Comparison of ENCODE assay signal across 8 cellular contexts in genomic region chr1:246506440-246506784, GRCh38. TPM values are rescaled to one million over a fixed set of nuclear protein-coding genes. Genes with fewer than 3 reads are reported as not detected.
DNase-seq lines count a peak whose midpoint lies in the region; ATAC-seq and TF ChIP-seq lines count a peak whose summit lies in the region.

No MANE protein-coding gene starts in this region.

- ATAC-seq in GM21723 (IDR thresholded peaks at IDR 0.05; ENCODE audit: unreplicated experiment), result peak; percentile 15

- H3K4me1 ChIP-seq in CD8-positive, alpha-beta memory T cell (ENCODE audit: insufficient read depth, low read length), result peaks cover 7% of the 10 kb centered on the region
- peaks cover 0 to 16% of the 10 kb centered on the region in 2 donors for H3K4me1 ChIP-seq in mucosa of rectum (ENCODE audit: control insufficient read depth in 2 of 2, insufficient read depth in 2 of 2, low read length in 2 of 2)

- H3K27me3 Mint-ChIP-seq in CD8-positive, alpha-beta memory T cell, result no peaks in the 10 kb centered on the region

- H3K9me3 Mint-ChIP-seq in CD8-positive, alpha-beta memory T cell, result no peaks in the 10 kb centered on the region

- peak overlapping the region; percentile 46 for H3K27ac ChIP-seq in CD8-positive, alpha-beta memory T cell (ENCODE audit: low read depth, low read length)
- H3K27ac ChIP-seq in dorsolateral prefrontal cortex (peak overlapping the region in 7 of 59 donors; percentile 41 to 78 (median 73)), mucosa of rectum (ENCODE audit: low read depth in 2 of 2, low read length in 2 of 2) (no peak overlapping the region)

- H3K36me3 Mint-ChIP-seq in CD8-positive, alpha-beta memory T cell, result peaks cover 0 to 9% (median 0%) of the 10 kb centered on the region in 3 donors

- POLR2A ChIA-PET in CD8-positive, alpha-beta memory T cell (lab: Charles Lee), result interaction anchor here (0.6 to 1.3 kb wide), 2 partner anchors 59 to 1673 kb away, joined by 3 read pairs; partner anchors contain the start of genes CNST and TFB2M

- peak overlapping the region; percentile 73 to 91 (median 84) for H3K27ac Mint-ChIP-seq in CD8-positive, alpha-beta memory T cell

- no peaks in the 10 kb centered on the region for H3K36me3 ChIP-seq in CD8-positive, alpha-beta memory T cell (ENCODE audit: insufficient read depth, low read length)
- no peaks in the 10 kb centered on the region for H3K36me3 ChIP-seq in mucosa of rectum (ENCODE audit: control insufficient read depth in 2 of 2, insufficient read depth in 2 of 2, low read length in 2 of 2)

- peak in 1 of 5 donors; percentile 7 for DNase-seq in CD8-positive, alpha-beta memory T cell
- DNase-seq in NCI-H146 treated with DMSO at 0.1 percent for 48 hours (lab: John Stamatoyannopoulos, UW; ENCODE audit: unreplicated experiment) (peak; percentile 11), dorsolateral prefrontal cortex (peak in 1 of 10 donors; percentile 14), KG1 (lab: John Stamatoyannopoulos, UW) (no peak), NCI-H2029 treated with DMSO at 0.1 percent for 48 hours (lab: John Stamatoyannopoulos, UW) (no peak), NCI-H524 treated with DMSO at 0.1 percent for 48 hours (lab: John Stamatoyannopoulos, UW) (no peak)

- peak overlapping the region; percentile 90 for H3K4me3 ChIP-seq in CD8-positive, alpha-beta memory T cell (ENCODE audit: low read length)
- H3K4me3 ChIP-seq in dorsolateral prefrontal cortex, result peak overlapping the region; percentile 62 to 93 (median 83)
- H3K4me3 ChIP-seq in mucosa of rectum (ENCODE audit: low read length in 2 of 2), result peak overlapping the region; percentile 79 to 95

- peaks cover 34 to 37% (median 36%) of the 10 kb centered on the region in 3 donors for H3K4me1 Mint-ChIP-seq in CD8-positive, alpha-beta memory T cell

- peak overlapping the region in 1 of 2 donors; percentile 70 for H3K9ac ChIP-seq in mucosa of rectum (ENCODE audit: low read depth in 1 of 2, low read length in 2 of 2)

- H3K9me3 ChIP-seq in CD8-positive, alpha-beta memory T cell (ENCODE audit: low read length), result no peaks in the 10 kb centered on the region
- H3K9me3 ChIP-seq in mucosa of rectum (ENCODE audit: control insufficient read depth in 2 of 2, low read length in 2 of 2), result no peaks in the 10 kb centered on the region

- H3K27me3 ChIP-seq in CD8-positive, alpha-beta memory T cell (ENCODE audit: insufficient read depth, low read length, poor library complexity, severe bottlenecking), result no peaks in the 10 kb centered on the region
- H3K27me3 ChIP-seq in dorsolateral prefrontal cortex (no peaks in the 10 kb centered on the region), mucosa of rectum (ENCODE audit: control insufficient read depth in 2 of 2, insufficient read depth in 2 of 2, low read length in 2 of 2) (no peaks in the 10 kb centered on the region)

- peak overlapping the region; percentile 90 to 97 (median 96) for H3K4me3 Mint-ChIP-seq in CD8-positive, alpha-beta memory T cell

- no peak for TF ChIP-seq CTCF in dorsolateral prefrontal cortex (IDR thresholded peaks at IDR 0.05 in 54 of 56, conservative IDR thresholded peaks at IDR 0.05 in 2 of 56; ENCODE audit: low read depth in 1 of 56, partially characterized antibody in 56 of 56)

- CTCF ChIA-PET in CD8-positive, alpha-beta memory T cell (lab: Charles Lee), result interaction anchor here (0.9 to 2.7 kb wide), 3 partner anchors 9 to 61 kb away, joined by 3 to 7 read pairs (median 3); partner anchors contain the start of gene CNST

- intact Hi-C loops in dorsolateral prefrontal cortex (cut with DNase I), result loop anchor here in 1 of 2 donors (5.0 kb wide), 1 partner anchor 61 kb away; the partner anchor contains the start of genes CNST and TFB2M

RNA-seq across cellular contexts. Expression of gene SMYD3, which starts 0.7 kb away (rescaled TPM):
- total RNA-seq in CD8-positive, alpha-beta memory T cell, result 10 to 100 TPM; 12.4 to 14.5 TPM
- 31.7 TPM for polyA plus RNA-seq in CD8-positive, alpha-beta memory T cell
- 10 to 100 TPM; 28.0 to 78.9 (median 48.0) TPM for total RNA-seq in dorsolateral prefrontal cortex

RNA-seq across cellular contexts. Expression of gene TFB2M, which starts 59.6 kb away (rescaled TPM):
- 10 to 100 TPM; 31.9 to 32.9 TPM for total RNA-seq in CD8-positive, alpha-beta memory T cell
- 16.7 TPM for polyA plus RNA-seq in CD8-positive, alpha-beta memory T cell
- 10 to 100 TPM in 2 of 120 experiments, 1 to 10 TPM in 118; 3.5 to 11.0 (median 7.7) TPM for total RNA-seq in dorsolateral prefrontal cortex

RNA-seq across cellular contexts. Expression of gene CNST, which starts 59.8 kb away (rescaled TPM):
- 10 to 100 TPM; 29.6 to 31.3 TPM for total RNA-seq in CD8-positive, alpha-beta memory T cell
- polyA plus RNA-seq in CD8-positive, alpha-beta memory T cell, result 39.4 TPM
- 10 to 100 TPM; 23.5 to 69.8 (median 45.5) TPM for total RNA-seq in dorsolateral prefrontal cortex
